ENCODE assay signal across 11 cellular contexts in the genomic region with DNA sequence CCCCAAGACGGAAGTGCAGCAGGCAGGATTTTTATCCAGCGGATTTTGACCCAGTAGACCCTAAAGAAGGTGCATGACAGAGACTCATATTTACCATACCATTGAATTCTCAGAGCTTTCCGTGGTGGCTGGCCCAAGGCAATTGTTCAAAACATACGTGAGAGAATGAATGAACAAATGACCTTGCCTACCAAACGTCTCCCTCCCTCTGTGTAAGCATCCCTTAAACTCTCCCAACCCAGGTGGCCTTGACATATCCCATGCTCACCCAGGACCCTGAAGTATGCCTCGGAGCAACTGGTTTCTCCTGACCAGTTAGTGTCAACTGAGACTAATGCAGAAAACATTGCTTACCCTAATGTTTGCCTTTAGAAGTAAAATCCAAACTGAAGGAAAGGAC.
DNase-seq lines count a peak whose midpoint lies in the region; ATAC-seq and TF ChIP-seq lines count a peak whose summit lies in the region.
"Had no signal": no experiment of that assay in that cellular context is flagged by ENCODE, and none has a peak within 500 bp of the region (broad histone marks: within the 10 kb centered on the region; RNA-seq: fewer than 3 reads in every experiment).

No MANE protein-coding gene starts in this region.

- H3K4me3 Mint-ChIP-seq in nephron progenitor cell: peak overlapping the region; percentile 91

- BruUV-seq in A673 (replicated peaks; lab: Mats Ljungman, UMichigan): no TSS peak

- H3K4me3 ChIP-seq in A673 (ENCODE audit: low read depth, low read length, poor library complexity, severe bottlenecking) (peak overlapping the region; percentile 45), LNCaP clone FGC (ENCODE audit: low read depth, low read length) (peak overlapping the region; percentile 50), colonic mucosa (no peak overlapping the region)
- H3K4me3 ChIP-seq: lung had no signal

- POLR2A ChIA-PET in A673 (lab: Charles Lee; ENCODE audit: low non-redundant PET): no interaction called here

- H3K27ac Mint-ChIP-seq in nephron progenitor cell: peak overlapping the region; percentile 78

- peaks cover 69% of the 10 kb centered on the region for H3K4me1 Mint-ChIP-seq in nephron progenitor cell

- intact Hi-C loops in A673 (cut with micrococcal nuclease; ENCODE audit: unreplicated experiment): no loop called here
- intact Hi-C loops in colonic mucosa (cut with DNase I): loop anchor here (5.0 kb wide), 1 partner anchor 58 kb away; no protein-coding TSS in a partner anchor

- peaks cover 6% of the 10 kb centered on the region for H3K9me3 ChIP-seq in A673 (ENCODE audit: low read depth, low read length, poor library complexity, severe bottlenecking)
- no peaks in the 10 kb centered on the region for H3K9me3 ChIP-seq in colonic mucosa
- H3K9me3 ChIP-seq: BE2C had no signal

- H3K9me3 Mint-ChIP-seq in nephron progenitor cell: peaks cover 5% of the 10 kb centered on the region

- H3K36me3 ChIP-seq in A673 (ENCODE audit: insufficient read depth, low read length, poor library complexity, severe bottlenecking) (no peaks in the 10 kb centered on the region), colonic mucosa (no peaks in the 10 kb centered on the region)
- H3K36me3 ChIP-seq: BE2C had no signal

- no peaks in the 10 kb centered on the region for H3K27me3 ChIP-seq in A673 (replicated peaks; ENCODE audit: insufficient read depth, low read depth, low read length, poor library complexity)
- no peaks in the 10 kb centered on the region for H3K27me3 ChIP-seq in colonic mucosa
- H3K27me3 ChIP-seq: BE2C had no signal

- peaks cover 8% of the 10 kb centered on the region for H3K27me3 Mint-ChIP-seq in nephron progenitor cell (ENCODE audit: low read depth, poor library complexity)

- TF ChIP-seq CTCF in A673 (conservative IDR thresholded peaks at IDR 0.05; ENCODE audit: low read depth, low read length): no peak
- TF ChIP-seq CTCF in LNCaP clone FGC (IDR thresholded peaks at IDR 0.05; ENCODE audit: control insufficient read depth, extremely low read depth, insufficient read depth): no peak
- no peak for TF ChIP-seq CTCF in colonic mucosa (IDR thresholded peaks at IDR 0.05)
- TF ChIP-seq CTCF in nephron progenitor cell (IDR thresholded peaks at IDR 0.05): no peak

- CTCF ChIA-PET in A673 (lab: Charles Lee): no interaction called here

- H3K36me3 Mint-ChIP-seq in nephron progenitor cell (ENCODE audit: low read depth): peaks cover 32% of the 10 kb centered on the region

- H3K4me1 ChIP-seq in A673 (ENCODE audit: insufficient read depth, low read length, poor library complexity, severe bottlenecking): peaks cover 29% of the 10 kb centered on the region
- H3K4me1 ChIP-seq in colonic mucosa: no peaks in the 10 kb centered on the region

- peak overlapping the region in 1 of 2 donors; percentile 57 for H3K9ac ChIP-seq in colonic mucosa (ENCODE audit: low read depth in 2 of 2, low read length in 2 of 2)

- DNase-seq in A673 (ENCODE audit: low spot score) (no peak), LNCaP clone FGC (ENCODE audit: low read depth) (no peak), colonic mucosa (no peak), nephron progenitor cell (no peak), NCI-H510A (lab: John Stamatoyannopoulos, UW) (no peak), iPS-NIHi7 (ENCODE audit: extremely low spot score) (no peak)
- DNase-seq in activated CD8-positive, alpha-beta memory T cell treated with anti-CD3 and anti-CD28 coated beads, Interleukin-2, amount 50 U/mL, for 4 hours: no peak
- DNase-seq: BE2C, small intestine had no signal

- H3K27ac ChIP-seq in A673 (ENCODE audit: low read depth, low read length, poor library complexity, severe bottlenecking) (peak overlapping the region; percentile 26), colonic mucosa (peak overlapping the region; percentile 85)

- no peak for ATAC-seq in HG02798 (IDR thresholded peaks at IDR 0.05; ENCODE audit: poor library complexity, unreplicated experiment)
